In the genomic region with DNA sequence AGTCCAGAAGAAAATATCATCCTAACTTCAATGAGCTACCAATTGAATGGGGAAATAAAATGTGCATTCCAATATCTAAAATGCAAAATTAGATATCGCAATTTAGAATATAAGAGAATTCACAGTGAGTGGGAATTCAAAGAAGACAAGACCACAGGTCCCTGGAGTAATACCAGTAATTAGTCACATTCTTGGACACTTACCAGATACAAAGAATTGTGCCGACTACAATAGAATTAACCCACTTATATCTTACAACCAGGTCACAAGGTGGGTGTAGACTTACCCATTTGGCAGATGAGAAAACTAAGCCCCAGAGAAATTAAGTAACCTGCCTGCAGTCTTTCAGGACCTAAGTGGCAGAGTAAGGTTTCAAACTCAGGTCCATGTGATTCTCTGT, we compare ENCODE assay signal across 1 cellular context.
TF ChIP-seq lines count a peak whose summit lies in the region.

No MANE protein-coding gene starts in this region.

TF ChIP-seq in IMR-90, 13 proteins besides CTCF, POLR2A, EP300 and RAD21 (continued from another document):
- TF ChIP-seq MXI1 (IDR thresholded peaks at IDR 0.05; ENCODE audit: borderline replicate concordance, low read depth, low read length) (no peak), CHD1 (IDR thresholded peaks at IDR 0.05; ENCODE audit: low read depth, low read length) (no peak), SMC3 (IDR thresholded peaks at IDR 0.05; ENCODE audit: low read depth, low read length) (no peak), MAZ (IDR thresholded peaks at IDR 0.05; ENCODE audit: borderline replicate concordance, low read depth, low read length) (no peak), ELK1 (IDR thresholded peaks at IDR 0.05; ENCODE audit: borderline replicate concordance, low read depth, low read length) (no peak), FOS (IDR thresholded peaks at IDR 0.05; ENCODE audit: low read depth, low read length) (no peak), CEBPB (IDR thresholded peaks at IDR 0.05; ENCODE audit: low read depth, low read length) (no peak), MAFK (IDR thresholded peaks at IDR 0.05; ENCODE audit: low read depth, low read length) (no peak)
